Comparison of ENCODE assay signal across 9 cellular contexts in the genomic region with DNA sequence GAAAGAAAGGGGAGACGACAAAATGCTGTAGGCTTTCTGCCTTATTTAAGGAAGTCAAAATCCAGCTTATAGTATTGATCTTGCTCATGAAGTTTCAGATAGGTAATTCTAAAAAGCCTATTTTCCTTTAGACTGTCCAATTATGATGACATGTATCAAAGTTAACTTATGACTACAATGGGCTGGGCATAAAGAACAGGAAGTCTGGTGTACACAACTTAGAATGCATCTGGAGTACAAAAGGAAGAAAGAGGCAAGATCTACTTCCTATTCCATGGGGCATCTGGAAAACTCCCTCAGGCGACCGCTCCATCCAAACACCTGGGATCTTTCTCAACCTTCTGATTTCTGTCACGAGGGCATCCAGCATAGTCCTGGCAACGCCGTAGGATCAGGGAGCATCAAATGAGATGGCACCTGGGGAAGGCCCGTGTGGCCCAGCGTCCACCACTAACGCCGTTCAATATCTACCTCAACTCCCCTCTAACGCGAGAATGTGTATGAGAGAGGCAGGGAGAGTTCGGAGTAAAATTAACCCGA. TPM values are rescaled to one million over a fixed set of nuclear protein-coding genes. Genes with fewer than 3 reads are reported as not detected.
DNase-seq lines count a peak whose midpoint lies in the region; ATAC-seq and TF ChIP-seq lines count a peak whose summit lies in the region.
"Had no signal": no experiment of that assay in that cellular context is flagged by ENCODE, and none has a peak within 500 bp of the region (broad histone marks: within the 10 kb centered on the region; RNA-seq: fewer than 3 reads in every experiment).

No MANE protein-coding gene starts in this region.

- peak; percentile 32 for DNase-seq in SKM-1 treated with dmso at 0.1 percent for 144 hours (lab: John Stamatoyannopoulos, UW; ENCODE audit: unreplicated experiment)
- DNase-seq in SKM-1 (lab: John Stamatoyannopoulos, UW; ENCODE audit: unreplicated experiment), result no peak
- no peak for DNase-seq in Peyer's patch
- peak; percentile 43 for DNase-seq in epithelial cell of esophagus (ENCODE audit: low read depth)
- no peak for DNase-seq in omental fat pad (ENCODE audit: low spot score)
- no peak for DNase-seq in progenitor cell of endocrine pancreas (ENCODE audit: low spot score, unreplicated experiment)

- H3K4me3 Mint-ChIP-seq in progenitor cell of endocrine pancreas (ENCODE audit: low read depth), result no peak overlapping the region

- no peaks in the 10 kb centered on the region for H3K27me3 ChIP-seq in Peyer's patch

- H3K4me3 ChIP-seq in Peyer's patch (peak overlapping the region; percentile 55 to 66 (median 60)), epithelial cell of esophagus (ENCODE audit: low read length) (peak overlapping the region; percentile 87)

- H3K36me3 Mint-ChIP-seq in progenitor cell of endocrine pancreas (ENCODE audit: insufficient read depth), result no peaks in the 10 kb centered on the region

- H3K36me3 ChIP-seq in Peyer's patch, result no peaks in the 10 kb centered on the region

- H3K9me3 ChIP-seq in Peyer's patch, result no peaks in the 10 kb centered on the region

- peak overlapping the region; percentile 63 to 81 (median 69) for H3K27ac ChIP-seq in Peyer's patch

- no peak overlapping the region for H3K27ac Mint-ChIP-seq in progenitor cell of endocrine pancreas

- peaks cover 0 to 13% (median 0%) of the 10 kb centered on the region in 4 donors for H3K4me1 ChIP-seq in Peyer's patch

- ATAC-seq in HG02943 (IDR thresholded peaks at IDR 0.05; ENCODE audit: low read depth, unreplicated experiment) (peak; percentile 17), omental fat pad (ENCODE audit: low FRiP score) (peak; percentile 37), HG03565 (IDR thresholded peaks at IDR 0.05; ENCODE audit: unreplicated experiment) (no peak)

- H3K27me3 Mint-ChIP-seq in progenitor cell of endocrine pancreas, result peaks cover 55% of the 10 kb centered on the region

- no peak for TF ChIP-seq POLR2A in Peyer's patch (IDR thresholded peaks at IDR 0.05)

- H3K9me3 Mint-ChIP-seq in progenitor cell of endocrine pancreas (ENCODE audit: low read depth), result no peaks in the 10 kb centered on the region

- H3K4me1 Mint-ChIP-seq in progenitor cell of endocrine pancreas (ENCODE audit: low read depth), result peaks cover 3% of the 10 kb centered on the region

- TF ChIP-seq CTCF in Peyer's patch (IDR thresholded peaks at IDR 0.05) (no peak), epithelial cell of esophagus (IDR thresholded peaks at IDR 0.05; ENCODE audit: insufficient read depth, low read depth, low read length, missing control alignments) (no peak), omental fat pad (IDR thresholded peaks at IDR 0.05) (no peak), progenitor cell of endocrine pancreas (IDR thresholded peaks at IDR 0.05; ENCODE audit: unreplicated experiment) (no peak)

RNA-seq across cellular contexts. Expression of a gene that starts 0.5 kb away (rescaled TPM):
- total RNA-seq in Peyer's patch (1 to 10 TPM; 3.7 to 6.0 (median 4.9) TPM), omental fat pad (1 to 10 TPM; 1.0 to 4.4 (median 3.2) TPM), progenitor cell of endocrine pancreas (not detected in 2 replicates)

RNA-seq across cellular contexts. Expression of a gene that starts 31.5 kb away (rescaled TPM):
- total RNA-seq in Peyer's patch (not detected), omental fat pad (not detected), progenitor cell of endocrine pancreas (not detected in 2 replicates)
- total RNA-seq: dermis microvascular lymphatic vessel endothelial cell had no signal

RNA-seq across cellular contexts. Expression of a gene that starts 33.2 kb away (rescaled TPM):
- total RNA-seq in Peyer's patch, result 10 to 100 TPM in 1 of 4 donors, 1 to 10 TPM in 1, under 1 TPM in 2; 0.35 to 11.6 (median 1.5) TPM
- 1 to 10 TPM in 1 of 4 donors, under 1 TPM in 3; 0.28 to 1.4 (median 0.73) TPM for total RNA-seq in omental fat pad
- total RNA-seq in progenitor cell of endocrine pancreas, result not detected in 2 replicates

Comparison
In these comparisons a context has a peak if more than half of its experiments do, and no peak if none do; other contexts are left out.
1. DNase-seq: peak in SKM-1 treated with dmso at 0.1 percent for 144 hours (single experiment) and epithelial cell of esophagus (single experiment); none in SKM-1 (single experiment), Peyer's patch (0 of 3), omental fat pad (single experiment) and progenitor cell of endocrine pancreas (single experiment).